In the genomic region with DNA sequence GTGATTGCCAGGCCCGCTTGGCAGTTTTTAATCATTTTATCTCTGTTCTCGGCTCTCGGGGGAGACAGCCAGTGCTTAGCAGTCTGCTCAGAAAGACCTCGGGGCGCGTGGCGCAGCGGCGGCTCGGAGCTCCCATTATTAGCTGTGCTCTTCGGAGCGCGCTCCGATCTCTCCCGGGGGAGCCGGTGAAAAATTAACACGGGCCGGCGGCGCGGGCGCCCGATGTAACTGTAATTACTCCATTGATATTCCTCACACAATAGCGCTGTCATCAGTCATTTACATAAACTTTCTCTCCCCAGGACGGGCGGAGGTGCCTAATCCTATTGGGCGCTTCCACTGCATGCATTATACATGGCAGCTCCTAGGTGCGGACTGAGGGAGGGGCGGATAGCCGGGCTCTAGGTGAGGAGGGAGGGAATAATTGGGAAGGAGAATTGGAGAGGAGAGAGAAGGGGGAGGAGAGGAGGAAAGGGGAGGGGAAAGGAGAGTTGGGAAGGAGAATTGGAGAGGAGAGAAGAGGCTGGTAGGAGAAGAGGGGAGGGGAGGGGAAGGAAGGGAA, we compare ENCODE assay signal across 13 cellular contexts. TPM values are rescaled to one million over a fixed set of nuclear protein-coding genes. Genes with fewer than 3 reads are reported as not detected.
DNase-seq lines count a peak whose midpoint lies in the region; ATAC-seq and TF ChIP-seq lines count a peak whose summit lies in the region.
"Had no signal": no experiment of that assay in that cellular context is flagged by ENCODE, and none has a peak within 500 bp of the region (broad histone marks: within the 10 kb centered on the region; RNA-seq: fewer than 3 reads in every experiment).

No MANE protein-coding gene starts in this region.

- H3K27ac ChIP-seq in left ventricle myocardium inferior (replicated peaks) = no peak overlapping the region

- H3K9me3 ChIP-seq in left ventricle myocardium inferior (replicated peaks) (no peaks in the 10 kb centered on the region), iPS-15b (ENCODE audit: control insufficient read depth, insufficient read depth, low read length) (no peaks in the 10 kb centered on the region)

- TF ChIP-seq CTCF in left ventricle myocardium inferior (IDR thresholded peaks at IDR 0.05; ENCODE audit: borderline replicate concordance) (no peak), GM10266 (IDR thresholded peaks at IDR 0.05; ENCODE audit: control insufficient read depth, insufficient read depth, low read depth, missing control alignments) (no peak)

- DNase-seq in left ventricle myocardium inferior = no peak
- no peak for DNase-seq in cardiac septum (ENCODE audit: low spot score)
- peak; percentile 68 for DNase-seq in NCI-H82 (lab: John Stamatoyannopoulos, UW)
- DNase-seq in NCI-H1694 treated with DMSO at 0.1 percent for 48 hours (lab: John Stamatoyannopoulos, UW) = no peak
- no peak for DNase-seq in GM10266 (ENCODE audit: extremely low spot score)
- DNase-seq: activated CD8-positive, alpha-beta T cell treated with anti-CD3 and anti-CD28 coated beads, Interleukin-2, amount 10 ng/mL, durations not matched to agents 7 days and 5 days; cerebellar nuclear complex; islet precursor cell had no signal

- no peak overlapping the region for H3K9ac ChIP-seq in iPS-15b (ENCODE audit: low read depth, low read length)

- H3K27me3 ChIP-seq in left ventricle myocardium inferior (ENCODE audit: low read depth) (peaks cover 100% of the 10 kb centered on the region), iPS-15b (ENCODE audit: control insufficient read depth, insufficient read depth, low read length) (peaks cover 99% of the 10 kb centered on the region)

- H3K4me3 ChIP-seq in left ventricle myocardium inferior (peak overlapping the region; percentile 33), iPS-15b (ENCODE audit: low read depth, low read length) (peak overlapping the region; percentile 26)

- intact Hi-C loops in left ventricle myocardium inferior (cut with micrococcal nuclease) = no loop called here
- intact Hi-C loops in cardiac septum (cut with DNase I) = no loop called here

- no peak for ATAC-seq in GM21576 (IDR thresholded peaks at IDR 0.05; ENCODE audit: unreplicated experiment)
- no peak for ATAC-seq in HG03457 (IDR thresholded peaks at IDR 0.05; ENCODE audit: unreplicated experiment)
- ATAC-seq: activated CD8-positive, alpha-beta T cell treated with anti-CD3 and anti-CD28 coated beads, Interleukin-2, amount 10 ng/mL, durations not matched to agents 7 days and 5 days had no signal

- H3K4me1 ChIP-seq in left ventricle myocardium inferior = peaks cover 13% of the 10 kb centered on the region
- H3K4me1 ChIP-seq in iPS-15b (ENCODE audit: control insufficient read depth, insufficient read depth, low read length) = no peaks in the 10 kb centered on the region

- no peaks in the 10 kb centered on the region for H3K36me3 ChIP-seq in left ventricle myocardium inferior
- no peaks in the 10 kb centered on the region for H3K36me3 ChIP-seq in iPS-15b (ENCODE audit: control insufficient read depth, insufficient read depth, low read length)

RNA-seq across cellular contexts. Expression of a gene that starts 24.9 kb away (rescaled TPM):
- total RNA-seq in left ventricle myocardium inferior (1.3 TPM), cardiac septum (0.62 TPM)
- total RNA-seq: activated CD8-positive, alpha-beta T cell treated with anti-CD3 and anti-CD28 coated beads, Interleukin-2, amount 10 ng/mL, durations not matched to agents 7 days and 5 days; OCI-LY7; urinary bladder had no signal
